ENCODE assay signal across 21 cellular contexts in the genomic region with DNA sequence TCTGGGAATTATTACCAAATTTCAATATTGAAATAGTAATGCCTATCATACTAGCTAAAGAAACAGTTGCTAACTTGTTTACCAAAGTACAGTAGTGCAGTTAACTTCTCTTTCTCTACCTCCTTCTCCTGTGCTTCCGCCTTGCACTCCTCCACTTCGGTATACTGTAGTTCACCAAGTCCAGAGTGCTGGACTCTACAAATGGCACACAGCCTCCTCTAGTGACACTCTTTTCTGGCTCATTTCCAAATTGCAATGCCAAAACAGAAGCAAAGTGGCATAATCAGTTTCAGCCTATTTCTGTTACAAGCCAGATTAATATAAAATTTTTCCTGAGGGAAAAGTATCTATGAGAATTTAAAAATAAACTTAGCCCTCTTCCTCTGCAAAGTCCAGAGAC.
"Had no signal": no experiment of that assay in that cellular context is flagged by ENCODE, and none has a peak within 500 bp of the region (broad histone marks: within the 10 kb centered on the region; RNA-seq: fewer than 3 reads in every experiment).

No MANE protein-coding gene starts in this region.

- H3K4me3 ChIP-seq: ascending aorta, gastrocnemius medialis, heart right ventricle, ovary, smooth muscle cell, thoracic aorta, upper lobe of right lung had no signal

- H3K27me3 ChIP-seq: ascending aorta, gastrocnemius medialis, heart right ventricle, ovary, upper lobe of right lung had no signal

- H3K27ac ChIP-seq: ascending aorta, gastrocnemius medialis, heart right ventricle, ovary, thoracic aorta, upper lobe of right lung, VCaP had no signal

- DNase-seq: activated CD4-positive, alpha-beta T cell treated with anti-CD3 and anti-CD28 coated beads, Interleukin-2, amount 50 U/mL, for 1 hour; activated CD4-positive, CD25-positive, alpha-beta regulatory T cell treated with anti-CD3 and anti-CD28 coated beads, Interleukin-2, amount 50 U/mL, for 72 hours; activated CD8-positive, alpha-beta memory T cell treated with anti-CD3 and anti-CD28 coated beads for 24 hours; activated gamma-delta T cell; activated T-cell treated with anti-CD3 and anti-CD28 coated beads, Interleukin-2, amount 50 U/mL, for 72 hours; cerebellar nuclear complex; effector CD8-positive, alpha-beta T cell; gastrocnemius medialis; mesenchymal stem cell; naive thymus-derived CD4-positive, alpha-beta T cell; ovary; stimulated activated CD4-positive, alpha-beta T cell treated with anti-CD3 and anti-CD28 coated beads, Interleukin-4, amount 100 ng/mL, for 24 hours; upper lobe of right lung had no signal

- H3K4me1 ChIP-seq: ascending aorta, gastrocnemius medialis, upper lobe of right lung had no signal

- H3K36me3 ChIP-seq: ovary had no signal

- ATAC-seq: activated T-cell treated with anti-CD3 and anti-CD28 coated beads, Interleukin-2, amount 50 U/mL, for 72 hours; esophagus mucosa; gastrocnemius medialis; naive thymus-derived CD4-positive, alpha-beta T cell; sciatic nerve; stimulated activated effector memory CD8-positive, alpha-beta T cell treated with anti-CD3 and anti-CD28 coated beads, Interleukin-12 subunit alpha, Interleukin-12 subunit beta, amount 100 ng/mL, for 72 hours; upper lobe of right lung had no signal

- H3K9me3 ChIP-seq: ascending aorta, gastrocnemius medialis, heart right ventricle, ovary, thoracic aorta, upper lobe of right lung had no signal
